In genomic region chr1:11787251-11787803, GRCh38 we compare ENCODE assay signal across 9 cellular contexts. TPM values are rescaled to one million over a fixed set of nuclear protein-coding genes. Genes with fewer than 3 reads are reported as not detected.
DNase-seq lines count a peak whose midpoint lies in the region; ATAC-seq and TF ChIP-seq lines count a peak whose summit lies in the region.
"Had no signal": no experiment of that assay in that cellular context is flagged by ENCODE, and none has a peak within 500 bp of the region (broad histone marks: within the 10 kb centered on the region; RNA-seq: fewer than 3 reads in every experiment).

No MANE protein-coding gene starts in this region.

- peak overlapping the region; percentile 70 for H3K27ac Mint-ChIP-seq in chondrocyte (ENCODE audit: unreplicated experiment)
- H3K27ac Mint-ChIP-seq in stimulated activated memory B cell treated with anti-CD40 and anti-IgM and Interleukin-4, amounts not matched to agents 10 μg/mL and 1 μg/mL and 100 μg/mL, for 72 hours: peak overlapping the region; percentile 41
- no peak overlapping the region for H3K27ac Mint-ChIP-seq in activated T-cell treated with anti-CD3 and anti-CD28 coated beads, Interleukin-2, amount 50 U/mL, for 24 hours

- H3K9me3 Mint-ChIP-seq in chondrocyte (ENCODE audit: low read depth): no peaks in the 10 kb centered on the region
- no peaks in the 10 kb centered on the region for H3K9me3 Mint-ChIP-seq in stimulated activated memory B cell treated with anti-CD40 and anti-IgM and Interleukin-4, amounts not matched to agents 10 μg/mL and 1 μg/mL and 100 μg/mL, for 72 hours
- H3K9me3 Mint-ChIP-seq in activated T-cell treated with anti-CD3 and anti-CD28 coated beads, Interleukin-2, amount 50 U/mL, for 24 hours: no peaks in the 10 kb centered on the region

- TF ChIP-seq CTCF in HCT116 (IDR thresholded peaks at IDR 0.05 in 2 of 3, conservative IDR thresholded peaks at IDR 0.05 in 1 of 3; ENCODE audit: borderline replicate concordance in 1 of 3, insufficient read depth in 1 of 3, low read depth in 2 of 3, low read length in 2 of 3): no peak
- no peak for TF ChIP-seq CTCF in chondrocyte (IDR thresholded peaks at IDR 0.05)

- peak overlapping the region; percentile 27; the same call in 1 of the 2 replicates for H3K9ac ChIP-seq in HCT116 (ENCODE audit: low read length)

- no peak for TF ChIP-seq RAD21 in HCT116 (IDR thresholded peaks at IDR 0.05; ENCODE audit: low read depth)

- H3K27ac ChIP-seq in HCT116 (ENCODE audit: low read depth, low read length): peak overlapping the region; percentile 8; the same call in 1 of the 2 replicates
- H3K27ac ChIP-seq in layer of hippocampus (ENCODE audit: low read depth, low read length): peak overlapping the region; percentile 64

- no peaks in the 10 kb centered on the region for H3K27me3 Mint-ChIP-seq in chondrocyte (ENCODE audit: low read depth)
- no peaks in the 10 kb centered on the region for H3K27me3 Mint-ChIP-seq in stimulated activated memory B cell treated with anti-CD40 and anti-IgM and Interleukin-4, amounts not matched to agents 10 μg/mL and 1 μg/mL and 100 μg/mL, for 72 hours
- H3K27me3 Mint-ChIP-seq in activated T-cell treated with anti-CD3 and anti-CD28 coated beads, Interleukin-2, amount 50 U/mL, for 24 hours: no peaks in the 10 kb centered on the region

- no peaks in the 10 kb centered on the region for H3K27me3 ChIP-seq in HCT116 (ENCODE audit: insufficient read depth, low read length)
- no peaks in the 10 kb centered on the region for H3K27me3 ChIP-seq in layer of hippocampus (ENCODE audit: control insufficient read depth, insufficient read depth, low read length)

- peaks cover 42% of the 10 kb centered on the region for H3K4me1 Mint-ChIP-seq in chondrocyte (ENCODE audit: low read depth)
- H3K4me1 Mint-ChIP-seq in stimulated activated memory B cell treated with anti-CD40 and anti-IgM and Interleukin-4, amounts not matched to agents 10 μg/mL and 1 μg/mL and 100 μg/mL, for 72 hours: peaks cover 42% of the 10 kb centered on the region
- H3K4me1 Mint-ChIP-seq in activated T-cell treated with anti-CD3 and anti-CD28 coated beads, Interleukin-2, amount 50 U/mL, for 24 hours (ENCODE audit: low read depth): peaks cover 6% of the 10 kb centered on the region

- no peaks in the 10 kb centered on the region for H4K20me1 ChIP-seq in HCT116 (ENCODE audit: insufficient read depth)

- no peaks in the 10 kb centered on the region for H3K36me3 ChIP-seq in HCT116 (ENCODE audit: control insufficient read depth in 1 of 2, insufficient read depth in 2 of 2, low read length in 2 of 2)

- POLR2A ChIA-PET in HCT116 (lab: Charles Lee): interaction anchor here (1.4 kb wide), 1 partner anchor 16 kb away, joined by 3 read pairs; no protein-coding TSS in a partner anchor

- ATAC-seq in HCT116: no peak
- ATAC-seq in stimulated activated memory B cell treated with anti-CD40 and anti-IgM and Interleukin-4, amounts not matched to agents 10 μg/mL and 1 μg/mL and 100 μg/mL, for 72 hours: no peak
- no peak for ATAC-seq in HG03442 (IDR thresholded peaks at IDR 0.05; ENCODE audit: unreplicated experiment)

- no peaks in the 10 kb centered on the region for H3K9me2 ChIP-seq in HCT116 (ENCODE audit: insufficient read depth)

- no peak overlapping the region for H3K4me3 ChIP-seq in HCT116 (replicated peaks in 1 of 2; ENCODE audit: low read depth in 1 of 2, low read length in 2 of 2)

- intact Hi-C loops in HCT116 (cut with micrococcal nuclease): no loop called here

- RAD21 ChIA-PET in HCT116 (lab: Charles Lee; ENCODE audit: low non-redundant PET in 1 of 2, low total read pairs in 2 of 2, uncharacterized antibody in 2 of 2, unreplicated experiment in 2 of 2): no interaction called here

- H3K4me3 Mint-ChIP-seq in chondrocyte (ENCODE audit: unreplicated experiment): peak overlapping the region; percentile 22
- no peak overlapping the region for H3K4me3 Mint-ChIP-seq in stimulated activated memory B cell treated with anti-CD40 and anti-IgM and Interleukin-4, amounts not matched to agents 10 μg/mL and 1 μg/mL and 100 μg/mL, for 72 hours
- no peak overlapping the region for H3K4me3 Mint-ChIP-seq in activated T-cell treated with anti-CD3 and anti-CD28 coated beads, Interleukin-2, amount 50 U/mL, for 24 hours

- DNase-seq in HCT116 (ENCODE audit: low read depth, low spot score): no peak
- no peak for DNase-seq in chondrocyte (ENCODE audit: low spot score)
- no peak for DNase-seq in effector CD8-positive, alpha-beta T cell (lab: John Stamatoyannopoulos, UW)
- DNase-seq in activated T-cell treated with anti-CD3 and anti-CD28 coated beads, Interleukin-2, amount 50 U/mL, for 24 hours: no peak
- no peak for DNase-seq in NCI-H526 treated with DMSO at 0.1 percent for 48 hours (lab: John Stamatoyannopoulos, UW)
- DNase-seq: NCI-H524 had no signal

- H3K9me3 ChIP-seq in HCT116 (ENCODE audit: control insufficient read depth in 1 of 2, insufficient read depth in 1 of 2, low read depth in 1 of 2, low read length in 2 of 2): no peaks in the 10 kb centered on the region

- H3K79me2 ChIP-seq in HCT116 (ENCODE audit: insufficient read depth, low read length): no peaks in the 10 kb centered on the region

- H2AFZ ChIP-seq in HCT116 (ENCODE audit: low read depth, low read length, poor library complexity, severe bottlenecking): no peak overlapping the region

- H3K4me1 ChIP-seq in HCT116 (ENCODE audit: control insufficient read depth in 1 of 2, insufficient read depth in 2 of 2, low read length in 2 of 2): peaks cover 33 to 69% of the 10 kb centered on the region in 2 experiments

- CTCF ChIA-PET in HCT116 (lab: Charles Lee): interaction anchor here (0.9 kb wide), 1 partner anchor 16 kb away, joined by 3 read pairs; no protein-coding TSS in a partner anchor

- BruUV-seq in HCT116 (replicated peaks; lab: Mats Ljungman, UMichigan): no TSS peak

- H3K4me2 ChIP-seq in HCT116 (ENCODE audit: low read length): peak overlapping the region; percentile 55

- peaks cover 5% of the 10 kb centered on the region for H3K36me3 Mint-ChIP-seq in chondrocyte (ENCODE audit: low read depth)
- H3K36me3 Mint-ChIP-seq in stimulated activated memory B cell treated with anti-CD40 and anti-IgM and Interleukin-4, amounts not matched to agents 10 μg/mL and 1 μg/mL and 100 μg/mL, for 72 hours: peaks cover 21% of the 10 kb centered on the region
- peaks cover 18% of the 10 kb centered on the region for H3K36me3 Mint-ChIP-seq in activated T-cell treated with anti-CD3 and anti-CD28 coated beads, Interleukin-2, amount 50 U/mL, for 24 hours (ENCODE audit: low read depth)

- TF ChIP-seq POLR2A in HCT116 (IDR thresholded peaks at IDR 0.05; ENCODE audit: borderline replicate concordance, extremely low read depth, insufficient read depth, insufficient read length): no peak

TF ChIP-seq in HCT116, 20 proteins besides CTCF, POLR2A, EP300 and RAD21:
- TF ChIP-seq EZH2phosphoT487 (IDR thresholded peaks at IDR 0.05; ENCODE audit: borderline replicate concordance) (no peak), ZBTB33 (IDR thresholded peaks at IDR 0.05; ENCODE audit: extremely low read depth, insufficient replicate concordance, low read length) (no peak), POLR2AphosphoS5 (IDR thresholded peaks at IDR 0.05; ENCODE audit: low read depth, low read length) (peak; percentile 25), CEBPB (IDR thresholded peaks at IDR 0.05; ENCODE audit: low read depth) (no peak), YY1 (IDR thresholded peaks at IDR 0.05; ENCODE audit: extremely low read depth, insufficient replicate concordance, low read depth, low read length) (no peak)

RNA-seq across cellular contexts. Expression of gene MTHFR, which starts 18.4 kb away (rescaled TPM):
- total RNA-seq in HCT116 (2021; ENCODE audit: unreplicated experiment) (20.9 TPM), chondrocyte (18.2 to 23.3 TPM (median 22.3 TPM) in 3 replicates)
- 9.1 and 10.7 TPM in 2 replicates for polyA plus RNA-seq in HCT116 (2012)

RNA-seq across cellular contexts. Expression of gene CLCN6, which starts 18.7 kb away (rescaled TPM):
- total RNA-seq in HCT116 (2021; ENCODE audit: unreplicated experiment) (13.7 TPM), chondrocyte (20.7 to 22.2 TPM (median 21.7 TPM) in 3 replicates)
- polyA plus RNA-seq in HCT116 (2012): 5.6 and 6.3 TPM in 2 replicates

RNA-seq across cellular contexts. Expression of gene C1orf167, which starts 25.3 kb away (rescaled TPM):
- total RNA-seq in HCT116 (2021; ENCODE audit: unreplicated experiment) (0.12 TPM), chondrocyte (0.36 TPM in 1 of 3 replicates, not detected in the others)
- polyA plus RNA-seq in HCT116 (2012): 0.59 and 1.4 TPM in 2 replicates

RNA-seq across cellular contexts. Expression of gene AGTRAP, which starts 51.4 kb away (rescaled TPM):
- total RNA-seq in HCT116 (2021; ENCODE audit: unreplicated experiment): 49.0 TPM
- polyA plus RNA-seq in HCT116 (2012): 51.9 and 61.4 TPM in 2 replicates
- total RNA-seq in chondrocyte: 19.8 to 25.5 TPM (median 23.8 TPM) in 3 replicates
